ENCODE assay signal across 31 cellular contexts in genomic region chr9:23733495-23734078, GRCh38.
"Had no signal": no experiment of that assay in that cellular context is flagged by ENCODE, and none has a peak within 500 bp of the region (broad histone marks: within the 10 kb centered on the region; RNA-seq: fewer than 3 reads in every experiment).

No MANE protein-coding gene starts in this region.

- FAIRE-seq: astrocyte, bronchial epithelial cell had no signal

- H3K27me3 Mint-ChIP-seq: activated CD4-positive, alpha-beta memory T cell treated with anti-CD3 and anti-CD28 coated beads, Interleukin-2, amount 10 ng/mL, durations not matched to agents 7 days and 5 days; activated CD4-positive, alpha-beta T cell treated with anti-CD3 and anti-CD28 coated beads, Interleukin-2, amount 10 ng/mL, durations not matched to agents 7 days and 5 days; activated naive CD8-positive, alpha-beta T cell; activated T-cell treated with anti-CD3 and anti-CD28 coated beads, Interleukin-2, amount 50 U/mL, for 24 hours; central memory CD8-positive, alpha-beta T cell; dendritic cell treated with granulocyte-macrophage colony-stimulating factor and Interleukin-4, amounts not matched to agents 40 ng/mL and 50 ng/mL, for 4 days had no signal

- H3K4me1 ChIP-seq: esophagus muscularis mucosa, gastroesophageal sphincter, heart right ventricle had no signal

- H3K9me3 Mint-ChIP-seq: dendritic cell treated with granulocyte-macrophage colony-stimulating factor and Interleukin-4, amounts not matched to agents 40 ng/mL and 50 ng/mL, for 4 days; endodermal cell had no signal

- DNase-seq: activated CD4-positive, alpha-beta memory T cell treated with anti-CD3 and anti-CD28 coated beads, Interleukin-2, amount 10 ng/mL, durations not matched to agents 7 days and 5 days; activated CD4-positive, alpha-beta T cell treated with anti-CD3 and anti-CD28 coated beads for 1 hour; activated CD4-positive, alpha-beta T cell treated with anti-CD3 and anti-CD28 coated beads for 4 hours; activated CD4-positive, alpha-beta T cell treated with anti-CD3 and anti-CD28 coated beads, Interleukin-2, amount 10 ng/mL, durations not matched to agents 7 days and 5 days; activated CD4-positive, alpha-beta T cell treated with anti-CD3 and anti-CD28 coated beads, Interleukin-2, amount 50 U/mL, for 4 hours; activated CD8-positive, alpha-beta memory T cell treated with anti-CD3 and anti-CD28 coated beads, Interleukin-2, amount 50 U/mL, for 48 hours; activated gamma-delta T cell treated with Interleukin-2 at 50 U/mL for 16 hours; activated naive CD4-positive, alpha-beta T cell treated with anti-CD3 and anti-CD28 coated beads, Interleukin-2, amount 50 U/mL, for 16 hours; activated naive CD4-positive, alpha-beta T cell treated with Interleukin-2 at 50 U/mL for 16 hours; activated T-cell treated with anti-CD3 and anti-CD28 coated beads for 4 hours; activated T-cell treated with anti-CD3 and anti-CD28 coated beads, Interleukin-2, amount 50 U/mL, for 24 hours; activated T-cell treated with anti-CD3 and anti-CD28 coated beads, Interleukin-2, amount 50 U/mL, for 72 hours; amniotic stem cell; anterior cingulate cortex; brain microvascular endothelial cell; dorsolateral prefrontal cortex; effector memory CD4-positive, alpha-beta T cell; endodermal cell; erythroblast; foreskin melanocyte; heart right ventricle; T-helper 2 cell had no signal

- H3K4me3 ChIP-seq: coronary artery, dorsolateral prefrontal cortex, esophagus muscularis mucosa, gastroesophageal sphincter, heart right ventricle, hepatocyte had no signal

- H3K4me2 ChIP-seq: hepatocyte had no signal

- H3K9me3 ChIP-seq: esophagus muscularis mucosa, gastroesophageal sphincter, heart right ventricle had no signal

- H3K27me3 ChIP-seq: brain microvascular endothelial cell, dorsolateral prefrontal cortex, esophagus muscularis mucosa, gastroesophageal sphincter, heart right ventricle, hepatocyte had no signal

- H3K27ac ChIP-seq: brain microvascular endothelial cell, coronary artery, dorsolateral prefrontal cortex, esophagus muscularis mucosa, gastroesophageal sphincter, heart right ventricle, hepatocyte had no signal

- H3K4me1 Mint-ChIP-seq: activated CD4-positive, alpha-beta memory T cell treated with anti-CD3 and anti-CD28 coated beads, Interleukin-2, amount 10 ng/mL, durations not matched to agents 7 days and 5 days; activated CD4-positive, alpha-beta T cell treated with anti-CD3 and anti-CD28 coated beads, Interleukin-2, amount 10 ng/mL, durations not matched to agents 7 days and 5 days; central memory CD8-positive, alpha-beta T cell had no signal

- H3K27ac Mint-ChIP-seq: activated CD4-positive, alpha-beta memory T cell treated with anti-CD3 and anti-CD28 coated beads, Interleukin-2, amount 10 ng/mL, durations not matched to agents 7 days and 5 days; activated CD4-positive, alpha-beta T cell treated with anti-CD3 and anti-CD28 coated beads, Interleukin-2, amount 10 ng/mL, durations not matched to agents 7 days and 5 days; activated naive CD8-positive, alpha-beta T cell; activated T-cell treated with anti-CD3 and anti-CD28 coated beads, Interleukin-2, amount 50 U/mL, for 24 hours; activated T-cell treated with anti-CD3 and anti-CD28 coated beads, Interleukin-2, amount 50 U/mL, for 72 hours; dendritic cell treated with granulocyte-macrophage colony-stimulating factor and Interleukin-4, amounts not matched to agents 40 ng/mL and 50 ng/mL, for 4 days; endodermal cell had no signal

- H3K36me3 Mint-ChIP-seq: activated naive CD8-positive, alpha-beta T cell had no signal

- ATAC-seq: activated T-cell treated with anti-CD3 and anti-CD28 coated beads, Interleukin-2, amount 50 U/mL, for 72 hours; gastroesophageal sphincter; heart right ventricle had no signal

- H2AFZ ChIP-seq: hepatocyte had no signal

- H3K4me3 Mint-ChIP-seq: activated CD4-positive, alpha-beta memory T cell treated with anti-CD3 and anti-CD28 coated beads, Interleukin-2, amount 10 ng/mL, durations not matched to agents 7 days and 5 days; activated CD4-positive, alpha-beta T cell treated with anti-CD3 and anti-CD28 coated beads, Interleukin-2, amount 10 ng/mL, durations not matched to agents 7 days and 5 days; activated naive CD8-positive, alpha-beta T cell; activated T-cell treated with anti-CD3 and anti-CD28 coated beads, Interleukin-2, amount 50 U/mL, for 24 hours; activated T-cell treated with anti-CD3 and anti-CD28 coated beads, Interleukin-2, amount 50 U/mL, for 72 hours; central memory CD8-positive, alpha-beta T cell; dendritic cell treated with granulocyte-macrophage colony-stimulating factor and Interleukin-4, amounts not matched to agents 40 ng/mL and 50 ng/mL, for 4 days; endodermal cell had no signal

- H3K79me2 ChIP-seq: hepatocyte had no signal

- H3K36me3 ChIP-seq: brain microvascular endothelial cell, esophagus muscularis mucosa, gastroesophageal sphincter, heart right ventricle had no signal
